ENCODE assay signal across 1 cellular context in the genomic region with DNA sequence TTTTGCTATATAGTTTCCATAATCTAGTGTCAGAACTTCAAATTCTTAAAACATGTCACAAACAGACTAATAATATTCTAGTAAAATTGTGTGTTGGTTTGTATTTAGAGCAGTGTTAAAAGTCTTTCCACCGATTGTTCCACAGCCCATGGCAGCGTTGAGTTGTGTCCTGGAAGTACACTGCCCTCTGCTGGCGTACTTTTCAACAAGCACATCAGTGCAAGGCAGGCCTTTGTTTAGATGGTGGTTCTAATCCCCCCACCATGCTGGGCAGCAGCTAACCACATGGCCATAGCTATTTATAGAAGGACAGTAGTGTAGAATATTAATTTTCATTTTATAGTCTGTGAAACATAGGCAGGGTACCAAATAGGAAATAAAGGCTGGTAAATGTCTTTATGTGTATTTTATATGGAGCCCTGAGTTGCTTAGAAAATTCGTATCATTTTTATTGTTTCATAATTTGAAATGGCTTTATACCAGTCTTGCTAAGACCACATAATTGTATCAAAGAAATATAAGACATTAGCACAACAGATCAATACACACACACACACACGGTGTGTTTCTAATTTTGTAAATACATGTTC.
TF ChIP-seq lines count a peak whose summit lies in the region.

No MANE protein-coding gene starts in this region.

TF ChIP-seq in IMR-90, 13 proteins besides CTCF, POLR2A, EP300 and RAD21 (continued from another document):
- TF ChIP-seq, protein P1, sequence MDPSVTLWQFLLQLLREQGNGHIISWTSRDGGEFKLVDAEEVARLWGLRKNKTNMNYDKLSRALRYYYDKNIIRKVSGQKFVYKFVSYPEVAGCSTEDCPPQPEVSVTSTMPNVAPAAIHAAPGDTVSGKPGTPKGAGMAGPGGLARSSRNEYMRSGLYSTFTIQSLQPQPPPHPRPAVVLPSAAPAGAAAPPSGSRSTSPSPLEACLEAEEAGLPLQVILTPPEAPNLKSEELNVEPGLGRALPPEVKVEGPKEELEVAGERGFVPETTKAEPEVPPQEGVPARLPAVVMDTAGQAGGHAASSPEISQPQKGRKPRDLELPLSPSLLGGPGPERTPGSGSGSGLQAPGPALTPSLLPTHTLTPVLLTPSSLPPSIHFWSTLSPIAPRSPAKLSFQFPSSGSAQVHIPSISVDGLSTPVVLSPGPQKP (IDR thresholded peaks at IDR 0.05; ENCODE audit: borderline replicate concordance, low read depth, low read length): no peak
TF ChIP-seq in IMR-90: peak in this region for 1.
